ENCODE assay signal across 25 cellular contexts in the genomic region with DNA sequence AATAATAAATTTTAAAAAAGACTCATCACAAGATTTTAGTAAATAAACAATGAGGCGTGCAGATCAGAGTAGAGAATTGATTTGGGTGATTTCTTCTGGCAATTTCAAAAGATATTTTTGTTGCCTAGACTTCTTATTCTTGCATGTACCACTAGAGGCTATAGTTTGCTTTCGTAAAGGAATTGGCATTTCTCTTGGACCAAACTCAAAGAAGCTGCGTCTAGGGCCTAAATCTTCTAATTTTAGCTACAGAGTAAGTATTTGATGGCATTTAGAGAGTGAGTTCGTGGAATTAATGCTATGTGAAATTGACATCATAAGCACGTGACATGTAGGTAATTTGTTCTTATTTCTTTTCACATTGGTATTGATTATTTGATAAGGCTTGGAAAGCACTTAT. TPM values are rescaled to one million over a fixed set of nuclear protein-coding genes. Genes with fewer than 3 reads are reported as not detected.
A peak's percentile ranks its signal among the peaks of the same experiment; 100 is the strongest.
DNase-seq lines count a peak whose midpoint lies in the region; ATAC-seq and TF ChIP-seq lines count a peak whose summit lies in the region.
"Had no signal": no experiment of that assay in that cellular context is flagged by ENCODE, and none has a peak within 500 bp of the region (broad histone marks: within the 10 kb centered on the region; RNA-seq: fewer than 3 reads in every experiment).

No MANE protein-coding gene starts in this region.

- H3K9me2 ChIP-seq in GM23338 (ENCODE audit: insufficient read depth), result no peaks in the 10 kb centered on the region

- H3K4me1 Mint-ChIP-seq in MCF 10A (ENCODE audit: insufficient read depth, unreplicated experiment) (peaks cover 6% of the 10 kb centered on the region), CD14-positive monocyte (no peaks in the 10 kb centered on the region), GM23338 (peaks cover 13% of the 10 kb centered on the region)
- H3K4me1 Mint-ChIP-seq: activated CD4-positive, alpha-beta memory T cell treated with anti-CD3 and anti-CD28 coated beads, Interleukin-2, amount 10 ng/mL, durations not matched to agents 7 days and 5 days; central memory CD8-positive, alpha-beta T cell; naive B cell had no signal

- H3K9me3 ChIP-seq in heart left ventricle (no peaks in the 10 kb centered on the region), right cardiac atrium (ENCODE audit: control insufficient read depth, low read length) (no peaks in the 10 kb centered on the region), esophagus muscularis mucosa (no peaks in the 10 kb centered on the region), muscle layer of duodenum (ENCODE audit: control insufficient read depth in 1 of 2, low read length in 2 of 2) (no peaks in the 10 kb centered on the region)
- H3K9me3 ChIP-seq: spleen, upper lobe of left lung had no signal

- H3K79me2 ChIP-seq in GM23338 (replicated peaks; ENCODE audit: insufficient read depth), result no peaks in the 10 kb centered on the region

- H3K27ac Mint-ChIP-seq in MCF 10A (ENCODE audit: low read depth, unreplicated experiment) (no peak overlapping the region), CD14-positive monocyte (no peak overlapping the region), GM23338 (no peak overlapping the region)
- H3K27ac Mint-ChIP-seq: activated CD4-positive, alpha-beta memory T cell treated with anti-CD3 and anti-CD28 coated beads, Interleukin-2, amount 10 ng/mL, durations not matched to agents 7 days and 5 days; activated naive CD8-positive, alpha-beta T cell treated with anti-CD3 and anti-CD28 coated beads for 36 hours; CD4-positive, alpha-beta memory T cell; endodermal cell; naive B cell had no signal

- H3K4me1 ChIP-seq in heart left ventricle, result peaks cover 0 to 25% (median 11%) of the 10 kb centered on the region in 12 donors
- H3K4me1 ChIP-seq in right cardiac atrium (ENCODE audit: control insufficient read depth, insufficient read depth, low read length), result no peaks in the 10 kb centered on the region
- H3K4me1 ChIP-seq in esophagus muscularis mucosa, result peaks cover 10 to 37% (median 35%) of the 10 kb centered on the region in 4 donors
- H3K4me1 ChIP-seq in muscle layer of duodenum (ENCODE audit: control insufficient read depth in 1 of 2, insufficient read depth in 2 of 2, low read length in 2 of 2), result peaks cover 0 to 7% of the 10 kb centered on the region in 2 donors
- H3K4me1 ChIP-seq in GM23338 (ENCODE audit: insufficient read depth), result peaks cover 11% of the 10 kb centered on the region; the same call in 1 of the 2 replicates
- H3K4me1 ChIP-seq: spleen had no signal

- WGBS in heart left ventricle, 4 donors, result 49 to 56% (median 54%) methylated on average over 5 of the region's 5 CpGs
- 58% methylated on average over 5 of the region's 5 CpGs for WGBS in right cardiac atrium
- 50% methylated on average over 5 of the region's 5 CpGs for WGBS in esophagus muscularis mucosa

- H3K36me3 ChIP-seq in heart left ventricle, result peaks cover 0 to 67% (median 30%) of the 10 kb centered on the region in 9 donors
- H3K36me3 ChIP-seq in esophagus muscularis mucosa, result peaks cover 5 to 34% (median 18%) of the 10 kb centered on the region in 4 donors
- peaks cover 4 to 16% of the 10 kb centered on the region in 2 donors for H3K36me3 ChIP-seq in muscle layer of duodenum (ENCODE audit: control insufficient read depth in 1 of 2, insufficient read depth in 2 of 2, low read length in 2 of 2)
- H3K36me3 ChIP-seq in GM23338 (ENCODE audit: insufficient read depth), result no peaks in the 10 kb centered on the region

- no peak overlapping the region for H2AFZ ChIP-seq in GM23338

- TF ChIP-seq POLR2A in heart left ventricle (IDR thresholded peaks at IDR 0.05), result no peak
- TF ChIP-seq POLR2A in esophagus muscularis mucosa (IDR thresholded peaks at IDR 0.05; ENCODE audit: low read depth), result no peak

- POLR2A ChIA-PET in MCF 10A (lab: Yijun Ruan, JAX), result interaction anchor here (0.7 kb wide), 1 partner anchor 58 kb away, joined by 4 read pairs; no protein-coding TSS in a partner anchor

- H3K36me3 Mint-ChIP-seq in MCF 10A (ENCODE audit: insufficient read depth, unreplicated experiment) (peaks cover 18% of the 10 kb centered on the region), CD14-positive monocyte (peaks cover 50 to 58% of the 10 kb centered on the region in 2 donors), GM23338 (ENCODE audit: low read depth) (peaks cover 3% of the 10 kb centered on the region; the same call in 1 of the 3 replicates)
- H3K36me3 Mint-ChIP-seq: naive B cell had no signal

- H3K9me3 Mint-ChIP-seq in MCF 10A (ENCODE audit: unreplicated experiment) (no peaks in the 10 kb centered on the region), CD14-positive monocyte (no peaks in the 10 kb centered on the region), GM23338 (no peaks in the 10 kb centered on the region)
- H3K9me3 Mint-ChIP-seq: activated CD4-positive, alpha-beta memory T cell treated with anti-CD3 and anti-CD28 coated beads, Interleukin-2, amount 10 ng/mL, durations not matched to agents 7 days and 5 days; activated naive CD8-positive, alpha-beta T cell treated with anti-CD3 and anti-CD28 coated beads for 36 hours; activated T-cell treated with anti-CD3 and anti-CD28 coated beads, Interleukin-2, amount 50 U/mL, for 4 hours; CD4-positive, alpha-beta memory T cell; central memory CD8-positive, alpha-beta T cell; endodermal cell; naive B cell had no signal

- DNase-seq in heart left ventricle (no peak), right cardiac atrium (no peak), esophagus muscularis mucosa (ENCODE audit: extremely low spot score) (no peak), MCF 10A (ENCODE audit: unreplicated experiment) (no peak), CD14-positive monocyte (ENCODE audit: low spot score) (no peak), CD1c-positive myeloid dendritic cell (ENCODE audit: extremely low spot score) (no peak), GM23338 (ENCODE audit: low spot score) (no peak)
- DNase-seq: activated CD4-positive, alpha-beta memory T cell treated with anti-CD3 and anti-CD28 coated beads, Interleukin-2, amount 10 ng/mL, durations not matched to agents 7 days and 5 days; activated naive CD8-positive, alpha-beta T cell treated with anti-CD3 and anti-CD28 coated beads for 36 hours; activated T-cell treated with anti-CD3 and anti-CD28 coated beads, Interleukin-2, amount 50 U/mL, for 4 hours; CD4-positive, alpha-beta memory T cell; DMS79 treated with DMSO at 0.1 percent for 48 hours; endodermal cell; Karpas-422; naive B cell; NCI-H82; posterior cingulate gyrus; spleen; SW 1271; upper lobe of left lung had no signal

- H3K27me3 Mint-ChIP-seq in MCF 10A (ENCODE audit: insufficient read depth, unreplicated experiment), result no peaks in the 10 kb centered on the region
- H3K27me3 Mint-ChIP-seq in CD14-positive monocyte (ENCODE audit: low read depth in 3 of 3), result no peaks in the 10 kb centered on the region
- peaks cover under 1% of the 10 kb centered on the region for H3K27me3 Mint-ChIP-seq in GM23338 (ENCODE audit: insufficient read depth, low read depth, poor library complexity)
- H3K27me3 Mint-ChIP-seq: activated CD4-positive, alpha-beta memory T cell treated with anti-CD3 and anti-CD28 coated beads, Interleukin-2, amount 10 ng/mL, durations not matched to agents 7 days and 5 days; activated naive CD8-positive, alpha-beta T cell treated with anti-CD3 and anti-CD28 coated beads for 36 hours; CD4-positive, alpha-beta memory T cell; central memory CD8-positive, alpha-beta T cell; naive B cell had no signal

- H3K4me3 ChIP-seq in heart left ventricle (no peak overlapping the region), right cardiac atrium (ENCODE audit: low read length) (no peak overlapping the region), esophagus muscularis mucosa (no peak overlapping the region), muscle layer of duodenum (ENCODE audit: low read depth in 1 of 2, low read length in 2 of 2) (no peak overlapping the region), GM23338 (no peak overlapping the region)
- H3K4me3 ChIP-seq: lung, spleen, upper lobe of left lung had no signal

- no peak for TF ChIP-seq EP300 in esophagus muscularis mucosa (IDR thresholded peaks at IDR 0.05)

- TF ChIP-seq CTCF in heart left ventricle (IDR thresholded peaks at IDR 0.05) (peak in 2 of 12 donors; percentile 8 to 12), esophagus muscularis mucosa (IDR thresholded peaks at IDR 0.05) (peak in 2 of 3 experiments; percentile 21 to 31), MCF 10A (IDR thresholded peaks at IDR 0.05; ENCODE audit: unreplicated experiment) (no peak), CD14-positive monocyte (IDR thresholded peaks at IDR 0.05) (no peak), GM23338 (conservative IDR thresholded peaks at IDR 0.05; ENCODE audit: low read depth in 2 of 2) (no peak; a peak in 1 of 4 replicates)

- H3K27me3 ChIP-seq in heart left ventricle, result no peaks in the 10 kb centered on the region
- no peaks in the 10 kb centered on the region for H3K27me3 ChIP-seq in right cardiac atrium (ENCODE audit: control insufficient read depth, insufficient read depth)
- H3K27me3 ChIP-seq in esophagus muscularis mucosa, result no peaks in the 10 kb centered on the region
- H3K27me3 ChIP-seq in muscle layer of duodenum (ENCODE audit: low read depth, low read length), result no peaks in the 10 kb centered on the region
- no peaks in the 10 kb centered on the region for H3K27me3 ChIP-seq in GM23338 (ENCODE audit: insufficient read depth)
- H3K27me3 ChIP-seq: spleen, upper lobe of left lung had no signal

- no peak for ATAC-seq in heart left ventricle
- ATAC-seq in right cardiac atrium, result no peak
- no peak for ATAC-seq in GM23338
- ATAC-seq: activated T-cell treated with anti-CD3 and anti-CD28 coated beads, Interleukin-2, amount 50 U/mL, for 4 hours; HCT116 had no signal

- H4K20me1 ChIP-seq in GM23338 (replicated peaks; ENCODE audit: insufficient read depth), result no peaks in the 10 kb centered on the region; the same call in 1 of the 2 replicates

- no TSS peak for BruUV-seq in MCF 10A (replicated peaks; lab: Mats Ljungman, UMichigan)

- H3K4me2 ChIP-seq in GM23338, result no peak overlapping the region

- H3F3A ChIP-seq in GM23338 (replicated peaks; ENCODE audit: low read depth), result no peaks in the 10 kb centered on the region

- intact Hi-C loops in heart left ventricle (cut with DNase I), result loop anchor here in 4 of 10 donors (10.0 kb wide), 3 partner anchors 53 to 353 kb away; no protein-coding TSS in a partner anchor
- intact Hi-C loops in right cardiac atrium (cut with DNase I), result no loop called here
- intact Hi-C loops in esophagus muscularis mucosa (cut with DNase I), result no loop called here
- intact Hi-C loops in MCF 10A (cut with micrococcal nuclease), result no loop called here
- intact Hi-C loops in CD14-positive monocyte (cut with micrococcal nuclease), result no loop called here

- peak overlapping the region in 10 of 12 donors; percentile 7 to 67 (median 42) for H3K27ac ChIP-seq in heart left ventricle
- no peak overlapping the region for H3K27ac ChIP-seq in right cardiac atrium (ENCODE audit: low read length)
- peak overlapping the region in 3 of 4 donors; percentile 3 to 63 (median 36) for H3K27ac ChIP-seq in esophagus muscularis mucosa (replicated peaks in 1 of 4)
- H3K27ac ChIP-seq in muscle layer of duodenum (ENCODE audit: low read length), result peak overlapping the region; percentile 0
- H3K27ac ChIP-seq in GM23338 (ENCODE audit: low read depth), result no peak overlapping the region
- H3K27ac ChIP-seq: spleen had no signal

- H3K4me3 Mint-ChIP-seq in MCF 10A (ENCODE audit: unreplicated experiment) (no peak overlapping the region), CD14-positive monocyte (no peak overlapping the region), GM23338 (no peak overlapping the region)
- H3K4me3 Mint-ChIP-seq: activated CD4-positive, alpha-beta memory T cell treated with anti-CD3 and anti-CD28 coated beads, Interleukin-2, amount 10 ng/mL, durations not matched to agents 7 days and 5 days; activated naive CD8-positive, alpha-beta T cell treated with anti-CD3 and anti-CD28 coated beads for 36 hours; activated T-cell treated with anti-CD3 and anti-CD28 coated beads, Interleukin-2, amount 50 U/mL, for 4 hours; CD4-positive, alpha-beta memory T cell; central memory CD8-positive, alpha-beta T cell; endodermal cell; naive B cell had no signal

- CTCF ChIA-PET in MCF 10A (lab: Yijun Ruan, JAX), result interaction anchor here (0.6 to 1.4 kb wide), 6 partner anchors 20 to 1598 kb away, joined by 3 to 5 read pairs (median 4); no protein-coding TSS in a partner anchor

RNA-seq across cellular contexts. Expression of a gene that starts 24.4 kb away (rescaled TPM):
- total RNA-seq in heart left ventricle, result under 1 TPM in 4 of 9 donors, not detected in 5; 0.16 to 0.48 (median 0.26) TPM
- under 1 TPM in 1 of 2 donors, not detected in 1; 0.03 TPM for polyA plus RNA-seq in heart left ventricle
- under 1 TPM in 2 of 4 donors, not detected in 2; 0.09 to 0.25 TPM for total RNA-seq in right cardiac atrium
- polyA plus RNA-seq in right cardiac atrium, result 0.09 TPM
- total RNA-seq in esophagus muscularis mucosa, result not detected
- 0.20 and 0.44 TPM in 2 replicates for total RNA-seq in MCF 10A (2022)
- polyA plus RNA-seq in CD14-positive monocyte, result not detected
- total RNA-seq in GM23338 (2014; rRNA removed; shearing (Covaris generic)), result 0.12 TPM in 1 of 2 replicates, not detected in the other
- polyA plus RNA-seq in GM23338 (2016; fragmentation: Nextera tagmentation; extraction: Ambion mirVana), result 0.10 TPM in 1 of 2 replicates, not detected in the other
- total RNA-seq: A172; CD4-positive, alpha-beta memory T cell had no signal

RNA-seq across cellular contexts. Expression of a gene that starts 27.6 kb away (rescaled TPM):
- 10 to 100 TPM; 42.8 to 87.4 (median 69.3) TPM for total RNA-seq in heart left ventricle
- polyA plus RNA-seq in heart left ventricle, result 10 to 100 TPM; 24.8 to 30.5 TPM
- total RNA-seq in right cardiac atrium, result 10 to 100 TPM; 69.6 to 79.3 (median 75.8) TPM
- 29.3 TPM for polyA plus RNA-seq in right cardiac atrium
- total RNA-seq in esophagus muscularis mucosa, result 10 to 100 TPM; 51.4 to 73.4 (median 63.3) TPM
- 55.6 and 58.8 TPM in 2 replicates for total RNA-seq in MCF 10A (2022)
- 10 to 100 TPM; 21.5 to 26.0 TPM for polyA plus RNA-seq in CD14-positive monocyte
- total RNA-seq in GM23338 (2014; rRNA removed; shearing (Covaris generic)), result 23.3 and 25.2 TPM in 2 replicates
- polyA plus RNA-seq in GM23338 (2016; fragmentation: Nextera tagmentation; extraction: Ambion mirVana), result 8.7 and 12.4 TPM in 2 replicates

Comparison
In these comparisons a context has a peak if more than half of its experiments do, and no peak if none do; other contexts are left out.
1. H3K27ac ChIP-seq: peak in heart left ventricle (10 of 12), esophagus muscularis mucosa (3 of 4) and muscle layer of duodenum (single experiment); none in right cardiac atrium (single experiment) and GM23338 (single experiment).
2. CTCF ChIP-seq: peak in esophagus muscularis mucosa (2 of 3); none in MCF 10A (single experiment), CD14-positive monocyte (single experiment) and GM23338 (0 of 2).